In genomic region chr1:180975551-180975950, GRCh38 we compare ENCODE assay signal across 23 cellular contexts. TPM values are rescaled to one million over a fixed set of nuclear protein-coding genes. Genes with fewer than 3 reads are reported as not detected.
A peak's percentile ranks its signal among the peaks of the same experiment; 100 is the strongest.
DNase-seq lines count a peak whose midpoint lies in the region; ATAC-seq and TF ChIP-seq lines count a peak whose summit lies in the region.
"Had no signal": no experiment of that assay in that cellular context is flagged by ENCODE, and none has a peak within 500 bp of the region (broad histone marks: within the 10 kb centered on the region; RNA-seq: fewer than 3 reads in every experiment).

No MANE protein-coding gene starts in this region.

- H3K4me1 ChIP-seq in SK-N-SH (ENCODE audit: control insufficient read depth in 1 of 2, insufficient read depth in 2 of 2, low read depth in 1 of 2, low read length in 1 of 2): peaks cover 0 to 15% of the 10 kb centered on the region in 2 experiments; a peak in 2 of 4 replicates

- DNase-seq in Calu3 (no peak), MV-4-11 (lab: John Stamatoyannopoulos, UW) (peak; percentile 85), SK-N-SH (no peak), AG08396 (ENCODE audit: low spot score) (no peak)
- DNase-seq: activated CD4-positive, alpha-beta T cell treated with anti-CD3 and anti-CD28 coated beads, Interleukin-2, amount 10 ng/mL, durations not matched to agents 7 days and 5 days; activated CD8-positive, alpha-beta memory T cell treated with anti-CD3 and anti-CD28 coated beads, Interleukin-2, amount 10 ng/mL, durations not matched to agents 7 days and 5 days; activated naive CD4-positive, alpha-beta T cell treated with anti-CD3 and anti-CD28 coated beads, Interleukin-2, amount 10 ng/mL, durations not matched to agents 7 days and 5 days; anterior cingulate cortex; central memory CD4-positive, alpha-beta T cell; DMS79 treated with DMSO at 0.1 percent for 48 hours; gastrocnemius medialis; Karpas-422; NCI-H526 treated with DMSO at 0.1 percent for 48 hours; OCI-M1; retina; SHP77; stimulated activated CD4-positive, alpha-beta T cell treated with anti-CD3 and anti-CD28 coated beads, Interleukin-2, amount 100 ng/mL, for 48 hours; stimulated activated naive B cell treated with anti-CD40 and anti-IgM and Interleukin-4, amounts not matched to agents 10 μg/mL and 1 μg/mL and 100 μg/mL, for 72 hours had no signal

- H3K9me2 ChIP-seq in SK-N-SH: no peaks in the 10 kb centered on the region

- H3K4me3 Mint-ChIP-seq in Calu3 (ENCODE audit: low read depth, unreplicated experiment) (no peak overlapping the region), brain (peak overlapping the region in 3 of 5 experiments; percentile 9 to 66 (median 49)), nephron (no peak overlapping the region)
- H3K4me3 Mint-ChIP-seq: activated CD4-positive, alpha-beta T cell treated with anti-CD3 and anti-CD28 coated beads, Interleukin-2, amount 10 ng/mL, durations not matched to agents 7 days and 5 days; activated CD8-positive, alpha-beta memory T cell treated with anti-CD3 and anti-CD28 coated beads, Interleukin-2, amount 10 ng/mL, durations not matched to agents 7 days and 5 days; activated naive CD4-positive, alpha-beta T cell treated with anti-CD3 and anti-CD28 coated beads, Interleukin-2, amount 10 ng/mL, durations not matched to agents 7 days and 5 days; stimulated activated naive B cell treated with anti-CD40 and anti-IgM and Interleukin-4, amounts not matched to agents 10 μg/mL and 1 μg/mL and 100 μg/mL, for 72 hours; T-helper 1 cell treated with Interleukin-12 subunit alpha and Interleukin-12 subunit beta and Interleukin-4 antibody, amounts not matched to agents 30 μg/mL and 1 μg/mL, for 36 hours had no signal

- TSS peak; percentile 24 for BruUV-seq in Calu3 (replicated peaks; lab: Mats Ljungman, UMichigan)

- TF ChIP-seq CTCF in Calu3 (IDR thresholded peaks at IDR 0.05; ENCODE audit: unreplicated experiment) (no peak), brain (conservative IDR thresholded peaks at IDR 0.05) (no peak), nephron (IDR thresholded peaks at IDR 0.05; ENCODE audit: unreplicated experiment in 3 of 3) (no peak), SK-N-SH (IDR thresholded peaks at IDR 0.05) (no peak)

- no peak overlapping the region; a peak in 1 of 4 replicates for H3K27ac ChIP-seq in SK-N-SH (ENCODE audit: low read depth in 2 of 2, low read length in 1 of 2)
- H3K27ac ChIP-seq: gastrocnemius medialis, thoracic aorta had no signal

- WGBS in SK-N-SH (ENCODE audit: low lambda C conversion rate): 81% methylated on average over 4 of the region's 4 CpGs

- H3K4me1 Mint-ChIP-seq in Calu3 (ENCODE audit: low read depth, unreplicated experiment) (no peaks in the 10 kb centered on the region), brain (peaks cover 71% of the 10 kb centered on the region), nephron (peaks cover 34% of the 10 kb centered on the region)

- POLR2A ChIA-PET in SK-N-SH (lab: Yijun Ruan, JAX): interaction anchor here (0.6 kb wide), 1 partner anchor 167 kb away, joined by 3 read pairs; no protein-coding TSS in a partner anchor

- H3K36me3 ChIP-seq in SK-N-SH (replicated peaks in 1 of 2; ENCODE audit: control insufficient read depth in 1 of 2, insufficient read depth in 2 of 2, low read length in 1 of 2): peaks cover 26 to 79% of the 10 kb centered on the region in 2 experiments
- H3K36me3 ChIP-seq: gastrocnemius medialis had no signal

- no peak for TF ChIP-seq EP300 in SK-N-SH (IDR thresholded peaks at IDR 0.05; ENCODE audit: borderline replicate concordance in 1 of 2, low read depth in 1 of 2, low read length in 1 of 2)

- ATAC-seq in GM21447 (IDR thresholded peaks at IDR 0.05; ENCODE audit: unreplicated experiment): no peak
- ATAC-seq: activated CD8-positive, alpha-beta memory T cell treated with anti-CD3 and anti-CD28 coated beads, Interleukin-2, amount 10 ng/mL, durations not matched to agents 7 days and 5 days; gastrocnemius medialis; stimulated activated naive B cell treated with anti-CD40 and anti-IgM and Interleukin-4, amounts not matched to agents 10 μg/mL and 1 μg/mL and 100 μg/mL, for 72 hours had no signal

- no peak overlapping the region for H2AFZ ChIP-seq in SK-N-SH (ENCODE audit: low read depth)

- H3K9ac ChIP-seq in SK-N-SH: no peak overlapping the region

- H3K27me3 ChIP-seq in SK-N-SH (ENCODE audit: insufficient read depth): no peaks in the 10 kb centered on the region
- H3K27me3 ChIP-seq: gastrocnemius medialis had no signal

- intact Hi-C loops in Calu3 (cut with micrococcal nuclease; ENCODE audit: unreplicated experiment): no loop called here

- H3K9me3 ChIP-seq in SK-N-SH: no peaks in the 10 kb centered on the region
- H3K9me3 ChIP-seq: gastrocnemius medialis, thoracic aorta had no signal

- H3K27ac Mint-ChIP-seq in Calu3 (ENCODE audit: unreplicated experiment): no peak overlapping the region
- H3K27ac Mint-ChIP-seq in brain: peak overlapping the region; percentile 54 to 96 (median 88)
- peak overlapping the region; percentile 45 to 79 (median 60) for H3K27ac Mint-ChIP-seq in nephron
- H3K27ac Mint-ChIP-seq: activated CD4-positive, alpha-beta T cell treated with anti-CD3 and anti-CD28 coated beads, Interleukin-2, amount 10 ng/mL, durations not matched to agents 7 days and 5 days; activated CD8-positive, alpha-beta memory T cell treated with anti-CD3 and anti-CD28 coated beads, Interleukin-2, amount 10 ng/mL, durations not matched to agents 7 days and 5 days; activated naive CD4-positive, alpha-beta T cell treated with anti-CD3 and anti-CD28 coated beads, Interleukin-2, amount 10 ng/mL, durations not matched to agents 7 days and 5 days; stimulated activated naive B cell treated with anti-CD40 and anti-IgM and Interleukin-4, amounts not matched to agents 10 μg/mL and 1 μg/mL and 100 μg/mL, for 72 hours; T-helper 1 cell treated with Interleukin-12 subunit alpha and Interleukin-12 subunit beta and Interleukin-4 antibody, amounts not matched to agents 30 μg/mL and 1 μg/mL, for 36 hours had no signal

- H3K79me2 ChIP-seq in SK-N-SH (ENCODE audit: insufficient read depth): no peaks in the 10 kb centered on the region; the same call in none of the 2 replicates

- TF ChIP-seq RAD21 in SK-N-SH (IDR thresholded peaks at IDR 0.05; ENCODE audit: low read length): no peak

- H4K20me1 ChIP-seq in SK-N-SH (ENCODE audit: insufficient read depth): no peaks in the 10 kb centered on the region

- peaks cover 22% of the 10 kb centered on the region for H3K36me3 Mint-ChIP-seq in Calu3 (ENCODE audit: insufficient read depth, unreplicated experiment)
- H3K36me3 Mint-ChIP-seq in brain: peaks cover 86% of the 10 kb centered on the region
- H3K36me3 Mint-ChIP-seq in nephron (ENCODE audit: low read depth): peaks cover 84% of the 10 kb centered on the region

- CTCF ChIA-PET in Calu3 (lab: Charles Lee): no interaction called here
- CTCF ChIA-PET in SK-N-SH (lab: Yijun Ruan, JAX): interaction anchor here (0.9 to 3.3 kb wide), 5 partner anchors 32 to 167 kb away, joined by 3 to 13 read pairs (median 4); no protein-coding TSS in a partner anchor

- H3K4me2 ChIP-seq in SK-N-SH: no peak overlapping the region

- no peaks in the 10 kb centered on the region for H3K9me3 Mint-ChIP-seq in Calu3 (ENCODE audit: low read depth, unreplicated experiment)
- peaks cover 0 to 17% (median 11%) of the 10 kb centered on the region in 5 experiments for H3K9me3 Mint-ChIP-seq in brain
- H3K9me3 Mint-ChIP-seq in nephron: no peaks in the 10 kb centered on the region
- H3K9me3 Mint-ChIP-seq: activated CD4-positive, alpha-beta T cell treated with anti-CD3 and anti-CD28 coated beads, Interleukin-2, amount 10 ng/mL, durations not matched to agents 7 days and 5 days; activated naive CD4-positive, alpha-beta T cell treated with anti-CD3 and anti-CD28 coated beads, Interleukin-2, amount 10 ng/mL, durations not matched to agents 7 days and 5 days; stimulated activated naive B cell treated with anti-CD40 and anti-IgM and Interleukin-4, amounts not matched to agents 10 μg/mL and 1 μg/mL and 100 μg/mL, for 72 hours; T-helper 1 cell treated with Interleukin-12 subunit alpha and Interleukin-12 subunit beta and Interleukin-4 antibody, amounts not matched to agents 30 μg/mL and 1 μg/mL, for 36 hours had no signal

- H3F3A ChIP-seq in SK-N-SH (replicated peaks; ENCODE audit: insufficient read depth): no peaks in the 10 kb centered on the region

- H3K4me3 ChIP-seq in SK-N-SH (ENCODE audit: low read depth in 2 of 2, low read length in 1 of 2): no peak overlapping the region
- H3K4me3 ChIP-seq: gastrocnemius medialis, thoracic aorta had no signal

- H3K27me3 Mint-ChIP-seq in Calu3 (ENCODE audit: unreplicated experiment): no peaks in the 10 kb centered on the region
- H3K27me3 Mint-ChIP-seq in brain: no peaks in the 10 kb centered on the region
- no peaks in the 10 kb centered on the region for H3K27me3 Mint-ChIP-seq in nephron (ENCODE audit: low read depth)
- H3K27me3 Mint-ChIP-seq: activated CD4-positive, alpha-beta T cell treated with anti-CD3 and anti-CD28 coated beads, Interleukin-2, amount 10 ng/mL, durations not matched to agents 7 days and 5 days; activated CD8-positive, alpha-beta memory T cell treated with anti-CD3 and anti-CD28 coated beads, Interleukin-2, amount 10 ng/mL, durations not matched to agents 7 days and 5 days; activated naive CD4-positive, alpha-beta T cell treated with anti-CD3 and anti-CD28 coated beads, Interleukin-2, amount 10 ng/mL, durations not matched to agents 7 days and 5 days; stimulated activated naive B cell treated with anti-CD40 and anti-IgM and Interleukin-4, amounts not matched to agents 10 μg/mL and 1 μg/mL and 100 μg/mL, for 72 hours had no signal

TF ChIP-seq in SK-N-SH, 30 proteins besides CTCF, POLR2A, EP300 and RAD21 (continues in another document):
- TF ChIP-seq JUND (IDR thresholded peaks at IDR 0.05): no peak
- no peak for TF ChIP-seq YY1 (IDR thresholded peaks at IDR 0.05; ENCODE audit: low read depth)
- no peak for TF ChIP-seq SMC3 (IDR thresholded peaks at IDR 0.05; ENCODE audit: low read depth, low read length)

RNA-seq across cellular contexts. Expression of gene STX6, which starts 47.1 kb away (rescaled TPM):
- total RNA-seq in Calu3 (2022): 28.0 and 30.6 TPM in 2 replicates
- polyA plus RNA-seq in brain (ENCODE audit: insufficient read depth, low read depth, low replicate concordance) (22.1 TPM), SK-N-SH (2012; rRNA removed) (11.6 and 16.1 TPM in 2 replicates)
- 13.5 and 14.6 TPM in 2 replicates for polyA plus RNA-seq in SK-N-SH (2012; cell fraction: cytosol; rRNA removed)
- polyA plus RNA-seq in SK-N-SH (2012; cell fraction: nucleus; rRNA removed): 12.7 and 16.4 TPM in 2 replicates

RNA-seq across cellular contexts. Expression of gene MR1, which starts 58.2 kb away (rescaled TPM):
- 10.0 and 11.3 TPM in 2 replicates for total RNA-seq in Calu3 (2022)
- polyA plus RNA-seq in brain (ENCODE audit: insufficient read depth, low read depth, low replicate concordance): 2.2 TPM
- 7.0 and 9.7 TPM in 2 replicates for polyA plus RNA-seq in SK-N-SH (2012; rRNA removed)
- polyA plus RNA-seq in SK-N-SH (2012; cell fraction: cytosol; rRNA removed): 7.1 and 8.3 TPM in 2 replicates
- polyA plus RNA-seq in SK-N-SH (2012; cell fraction: nucleus; rRNA removed): 5.1 and 6.4 TPM in 2 replicates

Comparison
In these comparisons a context has a peak if more than half of its experiments do, and no peak if none do; other contexts are left out.
1. H3K4me3 Mint-ChIP-seq: peak in brain (3 of 5); none in Calu3 (single experiment) and nephron (0 of 3).